1 cellular context compared by ENCODE assay signal in genomic region chr1:21634481-21635137, GRCh38.
TF ChIP-seq lines count a peak whose summit lies in the region.

No MANE protein-coding gene starts in this region.

TF ChIP-seq in H1, 55 proteins besides CTCF, POLR2A, EP300 and RAD21:
- no peak for TF ChIP-seq EZH2 (IDR thresholded peaks at IDR 0.05; ENCODE audit: low read depth, low read length, severe bottlenecking)
- TF ChIP-seq, protein P1, sequence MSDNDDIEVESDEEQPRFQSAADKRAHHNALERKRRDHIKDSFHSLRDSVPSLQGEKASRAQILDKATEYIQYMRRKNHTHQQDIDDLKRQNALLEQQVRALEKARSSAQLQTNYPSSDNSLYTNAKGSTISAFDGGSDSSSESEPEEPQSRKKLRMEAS (IDR thresholded peaks at IDR 0.05) = no peak
- no peak for TF ChIP-seq ATF2 (IDR thresholded peaks at IDR 0.05; ENCODE audit: low read length)
- TF ChIP-seq ZNF274 (IDR thresholded peaks at IDR 0.05; ENCODE audit: borderline replicate concordance, extremely low read depth, low read length) = no peak
- no peak for TF ChIP-seq CREB1 (IDR thresholded peaks at IDR 0.05)
